In genomic region chr22:50656122-50657070, GRCh38 we compare ENCODE assay signal across 10 cellular contexts. TPM values are rescaled to one million over a fixed set of nuclear protein-coding genes. Genes with fewer than 3 reads are reported as not detected.
DNase-seq lines count a peak whose midpoint lies in the region; ATAC-seq and TF ChIP-seq lines count a peak whose summit lies in the region.
"Had no signal": no experiment of that assay in that cellular context is flagged by ENCODE, and none has a peak within 500 bp of the region (broad histone marks: within the 10 kb centered on the region; RNA-seq: fewer than 3 reads in every experiment).

No MANE protein-coding gene starts in this region.

- no peak for TF ChIP-seq CTCF in heart right ventricle (IDR thresholded peaks at IDR 0.05)

- ATAC-seq in heart right ventricle = peak; percentile 76 to 95 (median 92)

- intact Hi-C loops in heart right ventricle (cut with DNase I) = loop anchor here in 4 of 10 donors (1.0 to 2.0 kb wide), 4 partner anchors 14 to 16 kb away; partner anchors contain the start of gene SHANK3 (in 2 of the 4)

- H3K27ac ChIP-seq in heart right ventricle = peak overlapping the region; percentile 54 to 87 (median 78)

- DNase-seq in GM03348 (ENCODE audit: low spot score) = peak; percentile 62
- DNase-seq in UCSD-AML1 (lab: John Stamatoyannopoulos, UW; ENCODE audit: unreplicated experiment) = peak; percentile 78
- peak; percentile 30 to 75 for DNase-seq in heart right ventricle
- DNase-seq in renal cortical epithelial cell (ENCODE audit: low read depth) = peak; percentile 84
- no peak for DNase-seq in HuH-7.5 (ENCODE audit: low spot score)
- DNase-seq in nucleus accumbens (lab: John Stamatoyannopoulos, UW) = no peak
- DNase-seq in NCI-H2107 (lab: John Stamatoyannopoulos, UW) = no peak
- DNase-seq in NOMO-1 treated with dmso at 0.1 percent for 144 hours (lab: John Stamatoyannopoulos, UW; ENCODE audit: unreplicated experiment) = no peak
- DNase-seq: activated T-cell treated with anti-CD3 and anti-CD28 coated beads, Interleukin-2, amount 50 U/mL, for 24 hours; endodermal cell had no signal

- peak overlapping the region in 3 of 10 donors; percentile 15 to 25 (median 22) for H3K4me3 ChIP-seq in heart right ventricle

- H3K36me3 ChIP-seq in heart right ventricle = no peaks in the 10 kb centered on the region

- no peaks in the 10 kb centered on the region for H3K9me3 ChIP-seq in heart right ventricle

- peaks cover 0 to 30% (median 8%) of the 10 kb centered on the region in 7 donors for H3K27me3 ChIP-seq in heart right ventricle

- peaks cover 0 to 43% (median 19%) of the 10 kb centered on the region in 9 donors for H3K4me1 ChIP-seq in heart right ventricle

- WGBS in heart right ventricle, 2 donors = 51 to 64% methylated on average over 23 of the region's 23 CpGs

RNA-seq across cellular contexts. Expression of gene SHANK3, which starts 16.2 kb away (rescaled TPM):
- total RNA-seq in heart right ventricle (10 to 100 TPM; 19.9 to 36.9 (median 24.7) TPM), renal cortical epithelial cell (0.87 and 1.7 TPM in 2 replicates)
- polyA plus RNA-seq in heart right ventricle = 10 to 100 TPM; 14.3 to 59.8 TPM

RNA-seq across cellular contexts. Expression of gene ARSA, which starts 28.4 kb away (rescaled TPM):
- total RNA-seq in heart right ventricle (10 to 100 TPM; 19.6 to 33.3 (median 26.0) TPM), renal cortical epithelial cell (26.9 and 35.9 TPM in 2 replicates)
- polyA plus RNA-seq in heart right ventricle = 10 to 100 TPM; 17.5 to 62.3 TPM

RNA-seq across cellular contexts. Expression of gene MAPK8IP2, which starts 55.8 kb away (rescaled TPM):
- total RNA-seq in heart right ventricle (under 1 TPM; 0.08 to 0.52 (median 0.27) TPM), renal cortical epithelial cell (0.30 and 0.52 TPM in 2 replicates)
- under 1 TPM; 0.22 to 0.49 TPM for polyA plus RNA-seq in heart right ventricle

Comparison
In these comparisons a context has a peak if more than half of its experiments do, and no peak if none do; other contexts are left out.
1. DNase-seq: peak in GM03348 (single experiment), UCSD-AML1 (single experiment), heart right ventricle (2 of 2) and renal cortical epithelial cell (single experiment); none in HuH-7.5 (single experiment), nucleus accumbens (0 of 56), NCI-H2107 (single experiment) and NOMO-1 treated with dmso at 0.1 percent for 144 hours (single experiment).